10 cellular contexts compared by ENCODE assay signal in genomic region chr6:42339991-42340401, GRCh38.
A peak's percentile ranks its signal among the peaks of the same experiment; 100 is the strongest.
DNase-seq lines count a peak whose midpoint lies in the region; ATAC-seq and TF ChIP-seq lines count a peak whose summit lies in the region.
"Had no signal": no experiment of that assay in that cellular context is flagged by ENCODE, and none has a peak within 500 bp of the region (broad histone marks: within the 10 kb centered on the region; RNA-seq: fewer than 3 reads in every experiment).

No MANE protein-coding gene starts in this region.

- H3K79me2 ChIP-seq in HCT116 (ENCODE audit: insufficient read depth, low read length): no peaks in the 10 kb centered on the region

- CTCF ChIA-PET in HCT116 (lab: Charles Lee): interaction anchor here (1.7 kb wide), 1 partner anchor 208 kb away, joined by 4 read pairs; no protein-coding TSS in a partner anchor

- H3K4me3 ChIP-seq in HCT116 (replicated peaks in 1 of 2; ENCODE audit: low read depth in 1 of 2, low read length in 2 of 2): no peak overlapping the region
- no peak overlapping the region for H3K4me3 ChIP-seq in aorta (ENCODE audit: low read length in 2 of 2)
- no peak overlapping the region for H3K4me3 ChIP-seq in esophagus muscularis mucosa
- H3K4me3 ChIP-seq: SK-N-MC had no signal

- no peak for TF ChIP-seq RAD21 in HCT116 (IDR thresholded peaks at IDR 0.05; ENCODE audit: low read depth)

- H3K4me1 Mint-ChIP-seq in T-helper 1 cell treated with Interleukin-12 subunit alpha and Interleukin-12 subunit beta and Interleukin-4 antibody, amounts not matched to agents 30 μg/mL and 1 μg/mL, for 36 hours (ENCODE audit: low read depth): peaks cover 70% of the 10 kb centered on the region

- BruUV-seq in HCT116 (replicated peaks; lab: Mats Ljungman, UMichigan): no TSS peak

- no peak for TF ChIP-seq EP300 in esophagus muscularis mucosa (IDR thresholded peaks at IDR 0.05)

- H3K4me1 ChIP-seq in HCT116 (ENCODE audit: control insufficient read depth in 1 of 2, insufficient read depth in 2 of 2, low read length in 2 of 2) (peaks cover 30 to 34% of the 10 kb centered on the region in 2 experiments), aorta (ENCODE audit: control insufficient read depth in 1 of 2, insufficient read depth in 2 of 2, low read length in 2 of 2) (no peaks in the 10 kb centered on the region), esophagus muscularis mucosa (peaks cover 0 to 6% (median 3%) of the 10 kb centered on the region in 4 donors)

- peaks cover 49% of the 10 kb centered on the region for H3K36me3 Mint-ChIP-seq in T-helper 1 cell treated with Interleukin-12 subunit alpha and Interleukin-12 subunit beta and Interleukin-4 antibody, amounts not matched to agents 30 μg/mL and 1 μg/mL, for 36 hours (ENCODE audit: low read depth)

- WGBS in aorta, 2 donors: 90 to 94% methylated on average over 2 of the region's 2 CpGs
- 89% methylated on average over 2 of the region's 2 CpGs for WGBS in esophagus muscularis mucosa

- H3K9me3 Mint-ChIP-seq in T-helper 1 cell treated with Interleukin-12 subunit alpha and Interleukin-12 subunit beta and Interleukin-4 antibody, amounts not matched to agents 30 μg/mL and 1 μg/mL, for 36 hours: no peaks in the 10 kb centered on the region
- H3K9me3 Mint-ChIP-seq: central memory CD8-positive, alpha-beta T cell had no signal

- H3K27me3 ChIP-seq in HCT116 (ENCODE audit: insufficient read depth, low read length): no peaks in the 10 kb centered on the region
- H3K27me3 ChIP-seq in aorta (ENCODE audit: control insufficient read depth in 1 of 2, insufficient read depth in 2 of 2, low read length in 1 of 2): no peaks in the 10 kb centered on the region
- H3K27me3 ChIP-seq in esophagus muscularis mucosa: no peaks in the 10 kb centered on the region

- ATAC-seq in GM18511 (IDR thresholded peaks at IDR 0.05; ENCODE audit: unreplicated experiment) (peak; percentile 89), HCT116 (no peak), aorta (ENCODE audit: low FRiP score) (no peak)

- H3K9me2 ChIP-seq in HCT116 (ENCODE audit: insufficient read depth): no peaks in the 10 kb centered on the region

- H3K27ac ChIP-seq in HCT116 (ENCODE audit: low read depth, low read length) (no peak overlapping the region; the same call in 1 of the 2 replicates), aorta (ENCODE audit: low read depth in 1 of 2, low read length in 2 of 2) (no peak overlapping the region), esophagus muscularis mucosa (replicated peaks in 1 of 4) (no peak overlapping the region)
- H3K27ac ChIP-seq: SK-N-MC had no signal

- H3K36me3 ChIP-seq in HCT116 (ENCODE audit: control insufficient read depth in 1 of 2, insufficient read depth in 2 of 2, low read length in 2 of 2): no peaks in the 10 kb centered on the region
- no peaks in the 10 kb centered on the region for H3K36me3 ChIP-seq in aorta (ENCODE audit: control insufficient read depth in 1 of 2, insufficient read depth in 2 of 2, low read length in 1 of 2)
- H3K36me3 ChIP-seq in esophagus muscularis mucosa: no peaks in the 10 kb centered on the region

- peak overlapping the region; percentile 85 for H3K27ac Mint-ChIP-seq in T-helper 1 cell treated with Interleukin-12 subunit alpha and Interleukin-12 subunit beta and Interleukin-4 antibody, amounts not matched to agents 30 μg/mL and 1 μg/mL, for 36 hours

- no peaks in the 10 kb centered on the region for H4K20me1 ChIP-seq in HCT116 (ENCODE audit: insufficient read depth)

- peak overlapping the region; percentile 68 for H3K4me2 ChIP-seq in HCT116 (ENCODE audit: low read length)

- TF ChIP-seq POLR2A in HCT116 (IDR thresholded peaks at IDR 0.05; ENCODE audit: borderline replicate concordance, extremely low read depth, insufficient read depth, insufficient read length) (no peak), esophagus muscularis mucosa (IDR thresholded peaks at IDR 0.05; ENCODE audit: low read depth) (no peak)

- POLR2A ChIA-PET in HCT116 (lab: Charles Lee): no interaction called here

- DNase-seq in HCT116 (ENCODE audit: low read depth, low spot score): no peak
- DNase-seq in stimulated activated CD4-positive, alpha-beta T cell treated with anti-CD3 and anti-CD28 coated beads, Interleukin-12 subunit alpha, Interleukin-12 subunit beta, amount 100 ng/mL, for 24 hours (ENCODE audit: low read depth in 2 of 2): peak; percentile 17 to 22
- no peak for DNase-seq in NCI-H2107 treated with DMSO at 0.1 percent for 48 hours (lab: John Stamatoyannopoulos, UW; ENCODE audit: unreplicated experiment)
- DNase-seq in aorta: no peak
- no peak for DNase-seq in KG1 (lab: John Stamatoyannopoulos, UW)
- DNase-seq in esophagus muscularis mucosa (ENCODE audit: extremely low spot score): no peak

- peak overlapping the region; percentile 30 for H3K4me3 Mint-ChIP-seq in T-helper 1 cell treated with Interleukin-12 subunit alpha and Interleukin-12 subunit beta and Interleukin-4 antibody, amounts not matched to agents 30 μg/mL and 1 μg/mL, for 36 hours
- H3K4me3 Mint-ChIP-seq: central memory CD8-positive, alpha-beta T cell had no signal

- H3K9me3 ChIP-seq in HCT116 (ENCODE audit: control insufficient read depth in 1 of 2, insufficient read depth in 1 of 2, low read depth in 1 of 2, low read length in 2 of 2) (no peaks in the 10 kb centered on the region), aorta (ENCODE audit: control insufficient read depth, low read length) (no peaks in the 10 kb centered on the region), esophagus muscularis mucosa (no peaks in the 10 kb centered on the region)

- peak overlapping the region; percentile 31; the same call in 1 of the 2 replicates for H3K9ac ChIP-seq in HCT116 (ENCODE audit: low read length)

- RAD21 ChIA-PET in HCT116 (lab: Charles Lee; ENCODE audit: low non-redundant PET in 1 of 2, low total read pairs in 2 of 2, uncharacterized antibody in 2 of 2, unreplicated experiment in 2 of 2): no interaction called here

- intact Hi-C loops in HCT116 (cut with micrococcal nuclease): loop anchor here (5.0 kb wide), 1 partner anchor 112 kb away; the partner anchor contains the start of gene TRERF1
- intact Hi-C loops in aorta (cut with DNase I): no loop called here
- intact Hi-C loops in esophagus muscularis mucosa (cut with DNase I): no loop called here

- TF ChIP-seq CTCF in HCT116 (IDR thresholded peaks at IDR 0.05 in 2 of 3, conservative IDR thresholded peaks at IDR 0.05 in 1 of 3; ENCODE audit: borderline replicate concordance in 1 of 3, insufficient read depth in 1 of 3, low read depth in 2 of 3, low read length in 2 of 3) (no peak), esophagus muscularis mucosa (IDR thresholded peaks at IDR 0.05) (no peak)

- H3K27me3 Mint-ChIP-seq in T-helper 1 cell treated with Interleukin-12 subunit alpha and Interleukin-12 subunit beta and Interleukin-4 antibody, amounts not matched to agents 30 μg/mL and 1 μg/mL, for 36 hours (ENCODE audit: low read depth): no peaks in the 10 kb centered on the region
- H3K27me3 Mint-ChIP-seq: central memory CD8-positive, alpha-beta T cell had no signal

- no peak overlapping the region for H2AFZ ChIP-seq in HCT116 (ENCODE audit: low read depth, low read length, poor library complexity, severe bottlenecking)

TF ChIP-seq in HCT116, 20 proteins besides CTCF, POLR2A, EP300 and RAD21:
- TF ChIP-seq FOSL1 (IDR thresholded peaks at IDR 0.05; ENCODE audit: low read depth): peak; percentile 45; the same call in 1 of the 2 replicates
- TF ChIP-seq REST (IDR thresholded peaks at IDR 0.05; ENCODE audit: low read depth): no peak

Comparison
In these comparisons a context has a peak if more than half of its experiments do, and no peak if none do; other contexts are left out.
1. DNase-seq: peak in stimulated activated CD4-positive, alpha-beta T cell treated with anti-CD3 and anti-CD28 coated beads, Interleukin-12 subunit alpha, Interleukin-12 subunit beta, amount 100 ng/mL, for 24 hours (2 of 2); none in HCT116 (single experiment), NCI-H2107 treated with DMSO at 0.1 percent for 48 hours (single experiment), aorta (0 of 2), KG1 (single experiment) and esophagus muscularis mucosa (single experiment).